Comparison of ENCODE assay signal across 9 cellular contexts in the genomic region with DNA sequence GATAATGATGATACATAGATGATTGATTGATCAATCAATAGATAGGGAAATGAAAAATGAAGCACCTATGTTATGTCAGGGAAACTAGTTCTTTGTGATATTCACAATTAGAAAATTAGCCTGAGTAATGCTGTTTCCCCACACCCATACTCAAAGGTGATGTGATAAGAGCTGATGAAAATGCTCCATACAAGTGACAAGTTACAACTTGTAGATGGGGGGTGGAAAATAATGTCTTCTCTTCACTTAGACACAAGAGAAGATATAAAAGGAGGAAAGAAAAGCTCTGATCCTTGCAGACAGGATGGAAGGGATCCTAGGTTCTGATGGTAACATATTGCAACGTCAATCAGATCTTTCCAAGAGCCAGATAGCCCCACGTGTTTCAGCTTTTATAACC.
"Had no signal": no experiment of that assay in that cellular context is flagged by ENCODE, and none has a peak within 500 bp of the region (broad histone marks: within the 10 kb centered on the region; RNA-seq: fewer than 3 reads in every experiment).

No MANE protein-coding gene starts in this region.

- H3K4me3 ChIP-seq: GM23248, HAP-1 had no signal

- H3K27me3 Mint-ChIP-seq: IgD-negative memory B cell had no signal

- H3K4me1 Mint-ChIP-seq: IgD-negative memory B cell had no signal

- H3K27ac ChIP-seq: GM23248, HL-60 had no signal

- H3K4me3 Mint-ChIP-seq: HFFc6, IgD-negative memory B cell had no signal

- H3K9me3 Mint-ChIP-seq: IgD-negative memory B cell had no signal

- DNase-seq: GM23248, GOT3, H7, HFFc6 had no signal

- ATAC-seq: HCT116, HepG2 had no signal

- H3K36me3 Mint-ChIP-seq: IgD-negative memory B cell had no signal

- H3K27ac Mint-ChIP-seq: HFFc6, IgD-negative memory B cell had no signal
